ENCODE assay signal across 35 cellular contexts in the genomic region with DNA sequence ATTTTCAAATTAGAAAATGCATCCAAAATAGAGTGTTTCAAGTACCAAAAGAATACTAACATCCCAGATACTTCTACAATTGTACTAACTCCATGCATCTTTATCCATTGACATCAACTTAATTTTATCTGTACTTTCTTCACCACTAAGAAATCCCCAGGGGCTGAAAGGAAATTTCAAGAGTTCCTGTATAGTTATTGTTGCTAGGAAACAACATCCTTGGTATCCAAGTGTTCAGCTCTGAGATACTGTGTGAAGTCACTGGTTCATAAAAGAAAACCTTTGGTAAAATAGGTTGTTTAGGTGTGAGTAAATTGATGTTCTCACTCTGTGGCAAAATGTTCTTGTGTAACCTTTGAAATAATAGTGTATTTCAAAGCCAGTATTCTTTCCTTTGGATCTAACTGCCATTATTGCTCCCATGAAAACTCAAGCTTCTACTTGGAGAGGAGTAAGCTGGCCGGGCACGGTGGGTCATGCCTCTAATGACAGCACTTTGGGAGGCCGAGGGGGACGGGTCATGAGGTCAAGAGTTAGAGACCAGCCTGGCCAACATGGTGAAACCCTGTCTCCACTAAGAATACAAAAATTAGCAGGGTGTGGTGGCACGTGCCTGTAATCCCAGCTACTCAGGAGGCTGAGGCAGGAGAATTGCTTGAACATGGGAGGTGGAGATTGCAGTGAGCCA.
"Had no signal": no experiment of that assay in that cellular context is flagged by ENCODE, and none has a peak within 500 bp of the region (broad histone marks: within the 10 kb centered on the region; RNA-seq: fewer than 3 reads in every experiment).

No MANE protein-coding gene starts in this region.

- H3K9me3 ChIP-seq: ascending aorta, esophagus squamous epithelium, gastroesophageal sphincter, pancreas, prostate gland, stomach, thyroid gland, upper lobe of left lung, vagina had no signal

- DNase-seq: activated CD4-positive, alpha-beta memory T cell treated with anti-CD3 and anti-CD28 coated beads, Interleukin-2, amount 10 ng/mL, durations not matched to agents 7 days and 5 days; activated CD4-positive, alpha-beta T cell treated with anti-CD3 and anti-CD28 coated beads for 1 hour; activated CD4-positive, alpha-beta T cell treated with anti-CD3 and anti-CD28 coated beads, Interleukin-2, amount 10 ng/mL, durations not matched to agents 7 days and 5 days; activated CD8-positive, alpha-beta memory T cell treated with anti-CD3 and anti-CD28 coated beads, Interleukin-2, amount 50 U/mL, for 48 hours; activated gamma-delta T cell; activated naive CD4-positive, alpha-beta T cell treated with anti-CD3 and anti-CD28 coated beads, Interleukin-2, amount 10 ng/mL, durations not matched to agents 7 days and 5 days; activated naive CD8-positive, alpha-beta T cell treated with anti-CD3 and anti-CD28 coated beads, Interleukin-2, amount 10 ng/mL, durations not matched to agents 7 days and 5 days; activated T-cell treated with anti-CD3 and anti-CD28 coated beads, Interleukin-2, amount 50 U/mL, for 24 hours; central memory CD4-positive, alpha-beta T cell; dermis blood vessel endothelial cell; effector CD4-positive, alpha-beta T cell; esophagus squamous epithelium; hippocampal formation; immature natural killer cell; kidney; left colon; naive B cell; nucleus accumbens; pancreas; retina; stimulated activated CD4-positive, alpha-beta T cell treated with anti-CD3 and anti-CD28 coated beads, Interleukin-2, amount 100 ng/mL, for 24 hours; stimulated activated naive B cell treated with anti-CD40 and anti-IgM and Interleukin-4, amounts not matched to agents 10 μg/mL and 1 μg/mL and 100 μg/mL, for 72 hours; stomach; T-helper 2 cell; thyroid gland; upper lobe of left lung had no signal

- H3K4me3 Mint-ChIP-seq: activated CD4-positive, alpha-beta memory T cell treated with anti-CD3 and anti-CD28 coated beads, Interleukin-2, amount 10 ng/mL, durations not matched to agents 7 days and 5 days; activated CD4-positive, alpha-beta T cell treated with anti-CD3 and anti-CD28 coated beads, Interleukin-2, amount 10 ng/mL, durations not matched to agents 7 days and 5 days; activated naive CD4-positive, alpha-beta T cell treated with anti-CD3 and anti-CD28 coated beads, Interleukin-2, amount 10 ng/mL, durations not matched to agents 7 days and 5 days; activated naive CD8-positive, alpha-beta T cell treated with anti-CD3 and anti-CD28 coated beads, Interleukin-2, amount 10 ng/mL, durations not matched to agents 7 days and 5 days; activated T-cell treated with anti-CD3 and anti-CD28 coated beads, Interleukin-2, amount 50 U/mL, for 24 hours; immature natural killer cell; mesothelial cell of epicardium; naive B cell; neural crest cell; stimulated activated naive B cell treated with anti-CD40 and anti-IgM and Interleukin-4, amounts not matched to agents 10 μg/mL and 1 μg/mL and 100 μg/mL, for 72 hours; WTC11 had no signal

- ATAC-seq: gastroesophageal sphincter; left colon; pancreas; stimulated activated naive B cell treated with anti-CD40 and anti-IgM and Interleukin-4, amounts not matched to agents 10 μg/mL and 1 μg/mL and 100 μg/mL, for 72 hours; WTC11 had no signal

- H3K9me3 Mint-ChIP-seq: activated CD4-positive, alpha-beta memory T cell treated with anti-CD3 and anti-CD28 coated beads, Interleukin-2, amount 10 ng/mL, durations not matched to agents 7 days and 5 days; activated CD4-positive, alpha-beta T cell treated with anti-CD3 and anti-CD28 coated beads, Interleukin-2, amount 10 ng/mL, durations not matched to agents 7 days and 5 days; activated naive CD4-positive, alpha-beta T cell treated with anti-CD3 and anti-CD28 coated beads, Interleukin-2, amount 10 ng/mL, durations not matched to agents 7 days and 5 days; activated naive CD8-positive, alpha-beta T cell treated with anti-CD3 and anti-CD28 coated beads, Interleukin-2, amount 10 ng/mL, durations not matched to agents 7 days and 5 days; activated T-cell treated with anti-CD3 and anti-CD28 coated beads, Interleukin-2, amount 50 U/mL, for 24 hours; naive B cell; neural crest cell; stimulated activated naive B cell treated with anti-CD40 and anti-IgM and Interleukin-4, amounts not matched to agents 10 μg/mL and 1 μg/mL and 100 μg/mL, for 72 hours; WTC11 had no signal

- H3K4me2 ChIP-seq: smooth muscle cell had no signal

- H3K4me1 ChIP-seq: ascending aorta, esophagus squamous epithelium, gastroesophageal sphincter, pancreas, prostate gland, stomach, thyroid gland, upper lobe of left lung, vagina had no signal

- H3K36me3 ChIP-seq: ascending aorta, esophagus squamous epithelium, gastroesophageal sphincter, pancreas, prostate gland, stomach, thyroid gland, upper lobe of left lung, vagina had no signal

- H3K36me3 Mint-ChIP-seq: activated naive CD4-positive, alpha-beta T cell treated with anti-CD3 and anti-CD28 coated beads, Interleukin-2, amount 10 ng/mL, durations not matched to agents 7 days and 5 days; activated naive CD8-positive, alpha-beta T cell treated with anti-CD3 and anti-CD28 coated beads, Interleukin-2, amount 10 ng/mL, durations not matched to agents 7 days and 5 days; immature natural killer cell; mesothelial cell of epicardium; naive B cell; stimulated activated naive B cell treated with anti-CD40 and anti-IgM and Interleukin-4, amounts not matched to agents 10 μg/mL and 1 μg/mL and 100 μg/mL, for 72 hours; WTC11 had no signal

- H3K27me3 ChIP-seq: ascending aorta, gastroesophageal sphincter, pancreas, stomach, thyroid gland, upper lobe of left lung, vagina had no signal

- H3K4me1 Mint-ChIP-seq: activated CD4-positive, alpha-beta memory T cell treated with anti-CD3 and anti-CD28 coated beads, Interleukin-2, amount 10 ng/mL, durations not matched to agents 7 days and 5 days; activated CD4-positive, alpha-beta T cell treated with anti-CD3 and anti-CD28 coated beads, Interleukin-2, amount 10 ng/mL, durations not matched to agents 7 days and 5 days; activated naive CD4-positive, alpha-beta T cell treated with anti-CD3 and anti-CD28 coated beads, Interleukin-2, amount 10 ng/mL, durations not matched to agents 7 days and 5 days; activated naive CD8-positive, alpha-beta T cell treated with anti-CD3 and anti-CD28 coated beads, Interleukin-2, amount 10 ng/mL, durations not matched to agents 7 days and 5 days; immature natural killer cell; naive B cell had no signal

- H3K4me3 ChIP-seq: ascending aorta, esophagus squamous epithelium, gastroesophageal sphincter, pancreas, prostate gland, smooth muscle cell, stomach, thyroid gland, upper lobe of left lung, vagina had no signal

- H3K27ac ChIP-seq: ascending aorta, epithelial cell of prostate, esophagus squamous epithelium, gastroesophageal sphincter, pancreas, prostate gland, stomach, thyroid gland, upper lobe of left lung, vagina had no signal

- H3K27ac Mint-ChIP-seq: activated CD4-positive, alpha-beta memory T cell treated with anti-CD3 and anti-CD28 coated beads, Interleukin-2, amount 10 ng/mL, durations not matched to agents 7 days and 5 days; activated CD4-positive, alpha-beta T cell treated with anti-CD3 and anti-CD28 coated beads, Interleukin-2, amount 10 ng/mL, durations not matched to agents 7 days and 5 days; activated naive CD4-positive, alpha-beta T cell treated with anti-CD3 and anti-CD28 coated beads, Interleukin-2, amount 10 ng/mL, durations not matched to agents 7 days and 5 days; activated naive CD8-positive, alpha-beta T cell treated with anti-CD3 and anti-CD28 coated beads, Interleukin-2, amount 10 ng/mL, durations not matched to agents 7 days and 5 days; activated T-cell treated with anti-CD3 and anti-CD28 coated beads, Interleukin-2, amount 50 U/mL, for 24 hours; immature natural killer cell; mesothelial cell of epicardium; naive B cell; stimulated activated naive B cell treated with anti-CD40 and anti-IgM and Interleukin-4, amounts not matched to agents 10 μg/mL and 1 μg/mL and 100 μg/mL, for 72 hours; WTC11 had no signal
